Comparison of ENCODE assay signal across 40 cellular contexts in the genomic region with DNA sequence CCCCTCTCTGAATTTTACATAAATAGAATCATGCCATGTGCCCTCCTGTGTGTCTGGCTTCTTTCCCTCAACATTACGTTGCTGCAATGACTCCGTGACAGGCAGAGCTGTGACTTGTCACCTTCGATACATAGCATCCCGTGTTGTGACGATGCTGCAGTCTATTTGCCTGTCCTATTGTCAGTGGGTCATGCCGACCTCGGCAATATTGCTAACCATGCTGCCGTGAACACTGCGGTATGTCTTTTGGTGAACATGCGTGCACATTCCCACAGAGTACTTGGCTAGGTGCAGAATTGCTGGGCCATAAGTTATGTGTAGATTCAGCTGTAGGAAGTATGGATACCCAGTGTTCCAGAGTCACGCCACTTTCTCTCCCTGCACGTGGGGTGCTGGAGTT. TPM values are rescaled to one million over a fixed set of nuclear protein-coding genes. Genes with fewer than 3 reads are reported as not detected.
"Had no signal": no experiment of that assay in that cellular context is flagged by ENCODE, and none has a peak within 500 bp of the region (broad histone marks: within the 10 kb centered on the region; RNA-seq: fewer than 3 reads in every experiment).

No MANE protein-coding gene starts in this region.

- FAIRE-seq: colon had no signal

- H3K4me1 Mint-ChIP-seq: central memory CD8-positive, alpha-beta T cell had no signal

- H3K36me3 ChIP-seq: adrenal gland, ascending aorta, breast epithelium, cardiac muscle cell, esophagus muscularis mucosa, gastrocnemius medialis, heart left ventricle, WERI-Rb-1 had no signal

- H3K36me3 Mint-ChIP-seq: activated CD4-positive, alpha-beta memory T cell treated with anti-CD3 and anti-CD28 coated beads for 36 hours; activated CD8-positive, alpha-beta memory T cell treated with anti-CD3 and anti-CD28 coated beads, Interleukin-2, amount 10 ng/mL, durations not matched to agents 7 days and 5 days; activated naive CD4-positive, alpha-beta T cell treated with anti-CD3 and anti-CD28 coated beads, Interleukin-2, amount 50 U/mL, for 24 hours; activated naive CD8-positive, alpha-beta T cell treated with anti-CD3 and anti-CD28 coated beads for 36 hours; brain had no signal

- H3K27ac Mint-ChIP-seq: activated B cell treated with CpG ODN at 0.5 μM for 24 hours; activated CD4-positive, alpha-beta memory T cell treated with anti-CD3 and anti-CD28 coated beads for 36 hours; activated CD4-positive, alpha-beta T cell treated with anti-CD3 and anti-CD28 coated beads for 36 hours; activated CD4-positive, alpha-beta T cell treated with anti-CD3 and anti-CD28 coated beads, Interleukin-2, amount 10 ng/mL, durations not matched to agents 24 days and 14 days; activated CD8-positive, alpha-beta memory T cell treated with anti-CD3 and anti-CD28 coated beads, Interleukin-2, amount 10 ng/mL, durations not matched to agents 7 days and 5 days; activated CD8-positive, alpha-beta T cell treated with anti-CD3 and anti-CD28 coated beads, Interleukin-2, amount 10 ng/mL, durations not matched to agents 7 days and 5 days; activated naive CD4-positive, alpha-beta T cell treated with anti-CD3 and anti-CD28 coated beads for 36 hours; activated naive CD4-positive, alpha-beta T cell treated with anti-CD3 and anti-CD28 coated beads, Interleukin-2, amount 50 U/mL, for 24 hours; activated naive CD8-positive, alpha-beta T cell treated with anti-CD3 and anti-CD28 coated beads for 36 hours; activated naive CD8-positive, alpha-beta T cell treated with anti-CD3 and anti-CD28 coated beads, Interleukin-2, amount 50 U/mL, for 24 hours; activated T-helper 1 cell treated with anti-CD3 and anti-CD28 coated beads, Interleukin-12 subunit alpha, Interleukin-12 subunit beta, Interleukin-2, Interleukin-4 antibody, amounts not matched to agents 30 ng/mL and 10 ng/mL and 1 ng/mL, durations not matched to agents 14 hours and 24 hours and 36 hours; activated T-helper 2 cell treated with anti-CD3 and anti-CD28 coated beads, Interferon-gamma antibody, Interleukin-2, Interleukin-4, amounts not matched to agents 10 μg/mL and 5 μg/mL and 100 μg/mL, durations not matched to agents 14 hours and 24 hours and 36 hours; effector memory CD8-positive, alpha-beta T cell; T-helper 17 cell; T-helper 2 cell treated with Interferon-gamma antibody and Interleukin-4, amounts not matched to agents 5 μg/mL and 100 μg/mL, for 36 hours had no signal

- H3K4me3 ChIP-seq: adrenal gland, ascending aorta, breast epithelium, cardiac muscle cell, esophagus muscularis mucosa, gastrocnemius medialis, heart left ventricle had no signal

- H3K4me3 Mint-ChIP-seq: activated B cell treated with CpG ODN at 0.5 μM for 24 hours; activated CD4-positive, alpha-beta memory T cell treated with anti-CD3 and anti-CD28 coated beads for 36 hours; activated CD4-positive, alpha-beta T cell treated with anti-CD3 and anti-CD28 coated beads for 36 hours; activated CD4-positive, alpha-beta T cell treated with anti-CD3 and anti-CD28 coated beads, Interleukin-2, amount 10 ng/mL, durations not matched to agents 24 days and 14 days; activated CD8-positive, alpha-beta memory T cell treated with anti-CD3 and anti-CD28 coated beads, Interleukin-2, amount 10 ng/mL, durations not matched to agents 7 days and 5 days; activated CD8-positive, alpha-beta T cell treated with anti-CD3 and anti-CD28 coated beads, Interleukin-2, amount 10 ng/mL, durations not matched to agents 7 days and 5 days; activated naive CD4-positive, alpha-beta T cell treated with anti-CD3 and anti-CD28 coated beads for 36 hours; activated naive CD4-positive, alpha-beta T cell treated with anti-CD3 and anti-CD28 coated beads, Interleukin-2, amount 50 U/mL, for 24 hours; activated naive CD8-positive, alpha-beta T cell treated with anti-CD3 and anti-CD28 coated beads for 36 hours; activated naive CD8-positive, alpha-beta T cell treated with anti-CD3 and anti-CD28 coated beads, Interleukin-2, amount 50 U/mL, for 24 hours; activated T-helper 1 cell treated with anti-CD3 and anti-CD28 coated beads, Interleukin-12 subunit alpha, Interleukin-12 subunit beta, Interleukin-2, Interleukin-4 antibody, amounts not matched to agents 30 ng/mL and 10 ng/mL and 1 ng/mL, durations not matched to agents 14 hours and 24 hours and 36 hours; brain; central memory CD8-positive, alpha-beta T cell; effector memory CD8-positive, alpha-beta T cell; T-helper 17 cell; T-helper 2 cell treated with Interferon-gamma antibody and Interleukin-4, amounts not matched to agents 5 μg/mL and 100 μg/mL, for 36 hours had no signal

- H3K9me3 ChIP-seq: adrenal gland, ascending aorta, gastrocnemius medialis had no signal

- H3K27ac ChIP-seq: adrenal gland, ascending aorta, breast epithelium, cardiac muscle cell, esophagus muscularis mucosa, foreskin keratinocyte, gastrocnemius medialis, heart left ventricle, WERI-Rb-1 had no signal

- ATAC-seq: activated CD4-positive, alpha-beta T cell treated with anti-CD3 and anti-CD28 coated beads for 36 hours; activated CD8-positive, alpha-beta memory T cell treated with anti-CD3 and anti-CD28 coated beads, Interleukin-2, amount 10 ng/mL, durations not matched to agents 7 days and 5 days; activated CD8-positive, alpha-beta T cell treated with anti-CD3 and anti-CD28 coated beads, Interleukin-2, amount 10 ng/mL, durations not matched to agents 7 days and 5 days; activated naive CD8-positive, alpha-beta T cell treated with anti-CD3 and anti-CD28 coated beads, Interleukin-2, amount 50 U/mL, for 24 hours; effector memory CD8-positive, alpha-beta T cell; foreskin keratinocyte; gastrocnemius medialis; heart left ventricle; T-helper 17 cell had no signal

- H3K4me1 ChIP-seq: adrenal gland, ascending aorta, breast epithelium, esophagus muscularis mucosa, foreskin keratinocyte, gastrocnemius medialis, heart left ventricle had no signal

- H3K9me3 Mint-ChIP-seq: activated B cell treated with CpG ODN at 0.5 μM for 24 hours; activated CD4-positive, alpha-beta memory T cell treated with anti-CD3 and anti-CD28 coated beads for 36 hours; activated CD4-positive, alpha-beta T cell treated with anti-CD3 and anti-CD28 coated beads, Interleukin-2, amount 10 ng/mL, durations not matched to agents 24 days and 14 days; activated naive CD4-positive, alpha-beta T cell treated with anti-CD3 and anti-CD28 coated beads for 36 hours; activated naive CD4-positive, alpha-beta T cell treated with anti-CD3 and anti-CD28 coated beads, Interleukin-2, amount 50 U/mL, for 24 hours; activated naive CD8-positive, alpha-beta T cell treated with anti-CD3 and anti-CD28 coated beads for 36 hours; activated naive CD8-positive, alpha-beta T cell treated with anti-CD3 and anti-CD28 coated beads, Interleukin-2, amount 50 U/mL, for 24 hours; activated T-helper 1 cell treated with anti-CD3 and anti-CD28 coated beads, Interleukin-12 subunit alpha, Interleukin-12 subunit beta, Interleukin-2, Interleukin-4 antibody, amounts not matched to agents 30 ng/mL and 10 ng/mL and 1 ng/mL, durations not matched to agents 14 hours and 24 hours and 36 hours; activated T-helper 2 cell treated with anti-CD3 and anti-CD28 coated beads, Interferon-gamma antibody, Interleukin-2, Interleukin-4, amounts not matched to agents 10 μg/mL and 5 μg/mL and 100 μg/mL, durations not matched to agents 14 hours and 24 hours and 36 hours; central memory CD8-positive, alpha-beta T cell; effector memory CD8-positive, alpha-beta T cell; T-helper 2 cell treated with Interferon-gamma antibody and Interleukin-4, amounts not matched to agents 5 μg/mL and 100 μg/mL, for 36 hours had no signal

- DNase-seq: activated B cell treated with CpG ODN at 0.5 μM for 24 hours; activated CD4-positive, alpha-beta memory T cell treated with anti-CD3 and anti-CD28 coated beads for 36 hours; activated CD4-positive, alpha-beta T cell treated with anti-CD3 and anti-CD28 coated beads for 36 hours; activated CD4-positive, alpha-beta T cell treated with anti-CD3 and anti-CD28 coated beads, Interleukin-2, amount 10 ng/mL, durations not matched to agents 24 days and 14 days; activated CD4-positive, CD25-positive, alpha-beta regulatory T cell treated with anti-CD3 and anti-CD28 coated beads, Interleukin-2, amount 50 U/mL, for 72 hours; activated CD8-positive, alpha-beta memory T cell treated with anti-CD3 and anti-CD28 coated beads, Interleukin-2, amount 10 ng/mL, durations not matched to agents 7 days and 5 days; activated CD8-positive, alpha-beta memory T cell treated with anti-CD3 and anti-CD28 coated beads, Interleukin-2, amount 50 U/mL, for 4 hours; activated CD8-positive, alpha-beta T cell treated with anti-CD3 and anti-CD28 coated beads, Interleukin-2, amount 10 ng/mL, durations not matched to agents 7 days and 5 days; activated effector memory CD4-positive, alpha-beta T cell treated with anti-CD3 and anti-CD28 coated beads, Interleukin-2, amount 50 U/mL, for 16 hours; activated naive CD4-positive, alpha-beta T cell treated with anti-CD3 and anti-CD28 coated beads for 36 hours; activated naive CD8-positive, alpha-beta T cell treated with anti-CD3 and anti-CD28 coated beads for 36 hours; activated naive CD8-positive, alpha-beta T cell treated with anti-CD3 and anti-CD28 coated beads, Interleukin-2, amount 50 U/mL, for 24 hours; activated T-cell treated with anti-CD3 and anti-CD28 coated beads, Interleukin-2, amount 50 U/mL, for 1 hour; activated T-cell treated with anti-CD3 and anti-CD28 coated beads, Interleukin-2, amount 50 U/mL, for 48 hours; adrenal gland; amygdala; cortex of kidney; dermis blood vessel endothelial cell; effector CD4-positive, alpha-beta T cell; effector memory CD8-positive, alpha-beta T cell; erythroblast; foreskin keratinocyte; gastrocnemius medialis; glutamatergic neuron; T-helper 1 cell; T-helper 17 cell; T1000; WERI-Rb-1 had no signal

- H3K27me3 Mint-ChIP-seq: activated B cell treated with CpG ODN at 0.5 μM for 24 hours; activated CD4-positive, alpha-beta memory T cell treated with anti-CD3 and anti-CD28 coated beads for 36 hours; activated CD4-positive, alpha-beta T cell treated with anti-CD3 and anti-CD28 coated beads for 36 hours; activated CD4-positive, alpha-beta T cell treated with anti-CD3 and anti-CD28 coated beads, Interleukin-2, amount 10 ng/mL, durations not matched to agents 24 days and 14 days; activated CD8-positive, alpha-beta memory T cell treated with anti-CD3 and anti-CD28 coated beads, Interleukin-2, amount 10 ng/mL, durations not matched to agents 7 days and 5 days; activated naive CD4-positive, alpha-beta T cell treated with anti-CD3 and anti-CD28 coated beads, Interleukin-2, amount 50 U/mL, for 24 hours; activated naive CD8-positive, alpha-beta T cell treated with anti-CD3 and anti-CD28 coated beads for 36 hours; activated naive CD8-positive, alpha-beta T cell treated with anti-CD3 and anti-CD28 coated beads, Interleukin-2, amount 50 U/mL, for 24 hours; T-helper 17 cell had no signal

- H3K27me3 ChIP-seq: ascending aorta, cardiac muscle cell, foreskin keratinocyte had no signal

RNA-seq across cellular contexts. Expression of gene TTC34, which starts 36.3 kb away (rescaled TPM):
- total RNA-seq: cardiac muscle cell, gastrocnemius medialis had no signal
- polyA plus RNA-seq: cardiac muscle cell had no signal
